Comparison of ENCODE assay signal across 8 cellular contexts in the genomic region with DNA sequence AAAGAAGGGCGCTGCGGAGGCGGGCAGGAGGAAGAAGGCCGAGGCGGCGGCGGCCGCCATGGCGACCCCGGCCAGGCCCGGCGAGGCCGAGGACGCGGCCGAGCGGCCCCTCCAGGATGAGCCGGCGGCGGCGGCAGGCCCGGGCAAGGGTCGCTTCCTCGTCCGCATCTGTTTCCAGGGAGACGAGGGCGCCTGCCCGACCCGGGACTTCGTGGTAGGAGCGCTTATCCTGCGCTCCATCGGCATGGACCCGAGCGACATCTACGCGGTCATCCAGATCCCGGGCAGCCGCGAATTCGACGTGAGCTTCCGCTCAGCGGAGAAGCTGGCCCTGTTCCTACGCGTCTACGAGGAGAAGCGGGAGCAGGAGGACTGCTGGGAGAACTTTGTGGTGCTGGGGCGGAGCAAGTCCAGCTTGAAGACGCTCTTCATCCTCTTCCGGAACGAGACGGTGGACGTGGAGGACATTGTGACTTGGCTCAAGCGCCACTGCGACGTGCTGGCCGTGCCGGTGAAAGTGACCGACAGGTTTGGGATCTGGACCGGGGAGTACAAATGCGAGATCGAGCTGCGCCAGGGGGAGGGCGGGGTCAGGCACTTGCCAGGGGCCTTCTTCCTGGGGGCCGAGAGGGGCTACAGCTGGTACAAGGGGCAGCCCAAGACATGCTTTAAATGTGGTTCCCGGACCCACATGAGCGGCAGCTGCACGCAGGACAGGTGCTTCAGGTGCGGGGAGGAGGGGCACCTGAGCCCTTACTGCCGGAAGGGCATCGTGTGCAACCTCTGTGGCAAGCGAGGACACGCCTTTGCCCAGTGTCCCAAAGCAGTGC. TPM values are rescaled to one million over a fixed set of nuclear protein-coding genes. Genes with fewer than 3 reads are reported as not detected.
A peak's percentile ranks its signal among the peaks of the same experiment; 100 is the strongest.
DNase-seq lines count a peak whose midpoint lies in the region; ATAC-seq and TF ChIP-seq lines count a peak whose summit lies in the region.

No MANE protein-coding gene starts in this region.

- H3K9me3 ChIP-seq in Caco-2: no peaks in the 10 kb centered on the region
- H3K9me3 ChIP-seq in PC-3 (ENCODE audit: low read length): no peaks in the 10 kb centered on the region
- no peaks in the 10 kb centered on the region for H3K9me3 ChIP-seq in neural cell (ENCODE audit: low read length)
- H3K9me3 ChIP-seq in thymus (ENCODE audit: control insufficient read depth): no peaks in the 10 kb centered on the region

- H3K36me3 Mint-ChIP-seq in Caco-2 (ENCODE audit: insufficient read depth, unreplicated experiment): peaks cover 32% of the 10 kb centered on the region
- H3K36me3 Mint-ChIP-seq in activated T-helper 2 cell treated with anti-CD3 and anti-CD28 coated beads, Interferon-gamma antibody, Interleukin-2, Interleukin-4, amounts not matched to agents 10 μg/mL and 5 μg/mL and 100 μg/mL, durations not matched to agents 14 hours and 24 hours and 36 hours (ENCODE audit: low read depth): peaks cover 42% of the 10 kb centered on the region

- no peak for TF ChIP-seq RAD21 in neural cell (conservative IDR thresholded peaks at IDR 0.05)

- ATAC-seq in GM19468 (IDR thresholded peaks at IDR 0.05; ENCODE audit: extremely low read depth, unreplicated experiment) (peak; percentile 12), PC-3 (peak; percentile 48), foreskin keratinocyte (peak; percentile 57)

- peak overlapping the region; percentile 99 for H3K27ac Mint-ChIP-seq in Caco-2 (ENCODE audit: unreplicated experiment)
- H3K27ac Mint-ChIP-seq in activated T-helper 2 cell treated with anti-CD3 and anti-CD28 coated beads, Interferon-gamma antibody, Interleukin-2, Interleukin-4, amounts not matched to agents 10 μg/mL and 5 μg/mL and 100 μg/mL, durations not matched to agents 14 hours and 24 hours and 36 hours: peak overlapping the region; percentile 98

- peak overlapping the region; percentile 75 for H3K27ac ChIP-seq in PC-3 (ENCODE audit: low read length)
- H3K27ac ChIP-seq in foreskin keratinocyte: peak overlapping the region; percentile 90
- peak overlapping the region; percentile 86 for H3K27ac ChIP-seq in neural cell (ENCODE audit: low read length)
- peak overlapping the region; percentile 95 for H3K27ac ChIP-seq in thymus (ENCODE audit: low read depth)

- peak overlapping the region; percentile 95 for H3K4me3 Mint-ChIP-seq in Caco-2 (ENCODE audit: unreplicated experiment)
- H3K4me3 Mint-ChIP-seq in activated T-helper 2 cell treated with anti-CD3 and anti-CD28 coated beads, Interferon-gamma antibody, Interleukin-2, Interleukin-4, amounts not matched to agents 10 μg/mL and 5 μg/mL and 100 μg/mL, durations not matched to agents 14 hours and 24 hours and 36 hours (ENCODE audit: low read depth): peak overlapping the region; percentile 99

- BruUV-seq in Caco-2 (replicated peaks; lab: Mats Ljungman, UMichigan) (no TSS peak), PC-3 (replicated peaks; lab: Mats Ljungman, UMichigan) (TSS peak; percentile 33)

- H3K9me3 Mint-ChIP-seq in Caco-2 (ENCODE audit: unreplicated experiment): no peaks in the 10 kb centered on the region
- H3K9me3 Mint-ChIP-seq in activated T-helper 2 cell treated with anti-CD3 and anti-CD28 coated beads, Interferon-gamma antibody, Interleukin-2, Interleukin-4, amounts not matched to agents 10 μg/mL and 5 μg/mL and 100 μg/mL, durations not matched to agents 14 hours and 24 hours and 36 hours: no peaks in the 10 kb centered on the region

- H3K4me2 ChIP-seq in PC-3 (ENCODE audit: low read length) (peak overlapping the region; percentile 93), neural cell (ENCODE audit: low read length) (peak overlapping the region; percentile 98)

- H3K36me3 ChIP-seq in Caco-2 (ENCODE audit: control insufficient read depth, insufficient read depth, low read length) (peaks cover 4% of the 10 kb centered on the region), PC-3 (ENCODE audit: low read depth, low read length) (no peaks in the 10 kb centered on the region), neural cell (ENCODE audit: insufficient read depth, low read length) (no peaks in the 10 kb centered on the region), thymus (ENCODE audit: control insufficient read depth, insufficient read depth) (peaks cover 4% of the 10 kb centered on the region)

- CTCF ChIA-PET in Caco-2 (lab: Charles Lee) (interaction anchor here (0.7 to 1.2 kb wide), 3 partner anchors 13 to 33 kb away, joined by 3 to 6 read pairs (median 6); no protein-coding TSS in a partner anchor), PC-3 (lab: Charles Lee) (no interaction called here)

- H2AFZ ChIP-seq in PC-3 (ENCODE audit: low read length) (peak overlapping the region; percentile 78), neural cell (ENCODE audit: low read depth, low read length) (peak overlapping the region; percentile 60)

- POLR2A ChIA-PET in Caco-2 (lab: Charles Lee) (interaction anchor here (0.5 to 2.9 kb wide), 3 partner anchors 26 to 42 kb away, joined by 4 to 12 read pairs (median 5); partner anchors contain the start of gene SOX12), PC-3 (lab: Charles Lee; ENCODE audit: unreplicated experiment) (interaction anchor here (0.6 to 1.0 kb wide), 4 partner anchors 12 to 72 kb away, joined by 3 to 44 read pairs (median 4); partner anchors contain the start of gene SOX12)

- H3K9ac ChIP-seq in PC-3 (ENCODE audit: low read length): peak overlapping the region; percentile 96
- peak overlapping the region; percentile 89 for H3K9ac ChIP-seq in neural cell (ENCODE audit: low read length)

- peaks cover 32% of the 10 kb centered on the region for H4K20me1 ChIP-seq in PC-3 (ENCODE audit: low read length)
- no peaks in the 10 kb centered on the region for H4K20me1 ChIP-seq in neural cell (ENCODE audit: insufficient read depth)

- peak; percentile 63 to 71 for DNase-seq in Caco-2
- DNase-seq in HS-27A (ENCODE audit: low read depth): peak; percentile 54
- peak; percentile 66 for DNase-seq in PC-3
- DNase-seq in activated T-helper 2 cell treated with anti-CD3 and anti-CD28 coated beads, Interferon-gamma antibody, Interleukin-2, Interleukin-4, amounts not matched to agents 10 μg/mL and 5 μg/mL and 100 μg/mL, durations not matched to agents 14 hours and 24 hours and 36 hours (ENCODE audit: low spot score): peak; percentile 40
- peak in 1 of 2 donors; percentile 49 for DNase-seq in foreskin keratinocyte

- H3K79me2 ChIP-seq in PC-3 (ENCODE audit: low read length) (peaks cover 49% of the 10 kb centered on the region), neural cell (replicated peaks; ENCODE audit: insufficient read depth, low read length) (peaks cover 37% of the 10 kb centered on the region)

- TF ChIP-seq CTCF in Caco-2 (IDR thresholded peaks at IDR 0.05; ENCODE audit: insufficient read depth in 1 of 2, low read depth in 1 of 2, low read length in 1 of 2, severe bottlenecking in 1 of 2, unreplicated experiment in 1 of 2): no peak
- TF ChIP-seq CTCF in PC-3 (conservative IDR thresholded peaks at IDR 0.05; ENCODE audit: low read depth, low read length): no peak
- no peak for TF ChIP-seq CTCF in foreskin keratinocyte (conservative IDR thresholded peaks at IDR 0.05)
- TF ChIP-seq CTCF in neural cell (IDR thresholded peaks at IDR 0.05; ENCODE audit: poor library complexity, severe bottlenecking): no peak

- H3K4me1 ChIP-seq in Caco-2 (peaks cover 19% of the 10 kb centered on the region; the same call in 1 of the 2 replicates), PC-3 (ENCODE audit: insufficient read depth, low read length) (peaks cover 29% of the 10 kb centered on the region), foreskin keratinocyte (peaks cover 18% of the 10 kb centered on the region), thymus (ENCODE audit: control insufficient read depth, insufficient read depth, low read length) (peaks cover 12% of the 10 kb centered on the region)

- under 1% methylated on average over 74 of the region's 74 CpGs for WGBS in thymus

- H3K27me3 ChIP-seq in Caco-2 (replicated peaks; ENCODE audit: control insufficient read depth, insufficient read depth, low read length) (no peaks in the 10 kb centered on the region), PC-3 (ENCODE audit: low read length) (no peaks in the 10 kb centered on the region), foreskin keratinocyte (no peaks in the 10 kb centered on the region), neural cell (ENCODE audit: insufficient read depth, low read depth, low read length) (no peaks in the 10 kb centered on the region), thymus (ENCODE audit: control insufficient read depth, insufficient read depth) (no peaks in the 10 kb centered on the region)

- TF ChIP-seq EP300 in neural cell (conservative IDR thresholded peaks at IDR 0.05; ENCODE audit: poor library complexity, severe bottlenecking): no peak

- peaks cover 13% of the 10 kb centered on the region for H3K4me1 Mint-ChIP-seq in Caco-2 (ENCODE audit: low read depth, unreplicated experiment)
- H3K4me1 Mint-ChIP-seq in activated T-helper 2 cell treated with anti-CD3 and anti-CD28 coated beads, Interferon-gamma antibody, Interleukin-2, Interleukin-4, amounts not matched to agents 10 μg/mL and 5 μg/mL and 100 μg/mL, durations not matched to agents 14 hours and 24 hours and 36 hours (ENCODE audit: low read depth): peaks cover 47% of the 10 kb centered on the region

- intact Hi-C loops in Caco-2 (cut with micrococcal nuclease; ENCODE audit: unreplicated experiment): loop anchor here (1.0 kb wide), 1 partner anchor 27 kb away; the partner anchor contains the start of gene SOX12
- intact Hi-C loops in PC-3 (cut with micrococcal nuclease): loop anchor here (1.0 kb wide), 1 partner anchor 26 kb away; no protein-coding TSS in a partner anchor
- intact Hi-C loops in activated T-helper 2 cell treated with anti-CD3 and anti-CD28 coated beads, Interferon-gamma antibody, Interleukin-2, Interleukin-4, amounts not matched to agents 10 μg/mL and 5 μg/mL and 100 μg/mL, durations not matched to agents 14 hours and 24 hours and 36 hours (cut with micrococcal nuclease): loop anchor here (1.0 to 5.0 kb wide), 2 partner anchors 26 to 244 kb away; partner anchors contain the start of gene CSNK2A1

- H3K4me3 ChIP-seq in Caco-2 (ENCODE audit: low read depth, low read length) (peak overlapping the region; percentile 64), PC-3 (ENCODE audit: low read length) (peak overlapping the region; percentile 80), neural cell (ENCODE audit: low read length) (peak overlapping the region; percentile 100), thymus (ENCODE audit: low read length) (peak overlapping the region; percentile 100)

- no peaks in the 10 kb centered on the region for H3K27me3 Mint-ChIP-seq in Caco-2 (ENCODE audit: insufficient read depth, unreplicated experiment)
- no peaks in the 10 kb centered on the region for H3K27me3 Mint-ChIP-seq in activated T-helper 2 cell treated with anti-CD3 and anti-CD28 coated beads, Interferon-gamma antibody, Interleukin-2, Interleukin-4, amounts not matched to agents 10 μg/mL and 5 μg/mL and 100 μg/mL, durations not matched to agents 14 hours and 24 hours and 36 hours (ENCODE audit: low read depth)

- no peaks in the 10 kb centered on the region for H3K9me2 ChIP-seq in PC-3 (replicated peaks; ENCODE audit: low read length)
- H3K9me2 ChIP-seq in neural cell (ENCODE audit: insufficient read depth, low read length): no peaks in the 10 kb centered on the region

- H3F3A ChIP-seq in PC-3 (ENCODE audit: low read length, unreplicated experiment) (no peaks in the 10 kb centered on the region), neural cell (ENCODE audit: insufficient read depth, low read length, poor library complexity, severe bottlenecking) (peaks cover 3% of the 10 kb centered on the region)

RNA-seq across cellular contexts. Expression of gene ZCCHC3, which starts 0.8 kb away (rescaled TPM):
- total RNA-seq in Caco-2 (2022): 34.4 and 37.2 TPM in 2 replicates
- total RNA-seq in PC-3 (2014; rRNA removed): 18.5 and 21.5 TPM in 2 replicates
- total RNA-seq in activated T-helper 2 cell treated with anti-CD3 and anti-CD28 coated beads, Interferon-gamma antibody, Interleukin-2, Interleukin-4, amounts not matched to agents 10 μg/mL and 5 μg/mL and 100 μg/mL, durations not matched to agents 14 hours and 24 hours and 36 hours: 26.9 and 27.6 TPM in 2 replicates
- total RNA-seq in foreskin keratinocyte: 6.2 and 8.6 TPM in 2 replicates
- 7.1 and 9.6 TPM in 2 replicates for polyA plus RNA-seq in foreskin keratinocyte
- 15.5 and 19.5 TPM in 2 replicates for polyA plus RNA-seq in neural cell
- 32.5 and 41.9 TPM in 2 replicates for polyA minus RNA-seq in neural cell
- 21.8 TPM for polyA plus RNA-seq in thymus

RNA-seq across cellular contexts. Expression of gene C20orf96, which starts 7.6 kb away (rescaled TPM):
- 10.3 and 11.5 TPM in 2 replicates for total RNA-seq in Caco-2 (2022)
- total RNA-seq in PC-3 (2014; rRNA removed): 3.4 and 5.0 TPM in 2 replicates
- total RNA-seq in activated T-helper 2 cell treated with anti-CD3 and anti-CD28 coated beads, Interferon-gamma antibody, Interleukin-2, Interleukin-4, amounts not matched to agents 10 μg/mL and 5 μg/mL and 100 μg/mL, durations not matched to agents 14 hours and 24 hours and 36 hours: 7.6 and 9.5 TPM in 2 replicates
- 1.7 and 1.8 TPM in 2 replicates for total RNA-seq in foreskin keratinocyte
- polyA plus RNA-seq in foreskin keratinocyte: 3.2 and 3.8 TPM in 2 replicates
- 7.8 and 10.9 TPM in 2 replicates for polyA plus RNA-seq in neural cell
- 8.0 and 8.7 TPM in 2 replicates for polyA minus RNA-seq in neural cell
- 4.3 TPM for polyA plus RNA-seq in thymus

RNA-seq across cellular contexts. Expression of gene SOX12, which starts 27.2 kb away (rescaled TPM):
- total RNA-seq in Caco-2 (2022): 13.9 and 14.7 TPM in 2 replicates
- total RNA-seq in PC-3 (2014; rRNA removed): 13.8 and 18.7 TPM in 2 replicates
- total RNA-seq in activated T-helper 2 cell treated with anti-CD3 and anti-CD28 coated beads, Interferon-gamma antibody, Interleukin-2, Interleukin-4, amounts not matched to agents 10 μg/mL and 5 μg/mL and 100 μg/mL, durations not matched to agents 14 hours and 24 hours and 36 hours: 14.4 and 15.0 TPM in 2 replicates
- total RNA-seq in foreskin keratinocyte: 4.7 and 5.1 TPM in 2 replicates
- polyA plus RNA-seq in foreskin keratinocyte: 7.1 and 8.2 TPM in 2 replicates
- 6.8 and 9.6 TPM in 2 replicates for polyA plus RNA-seq in neural cell
- polyA minus RNA-seq in neural cell: 12.5 and 13.4 TPM in 2 replicates
- 4.7 TPM for polyA plus RNA-seq in thymus

RNA-seq across cellular contexts. Expression of gene DEFB132, which starts 40.6 kb away (rescaled TPM):
- total RNA-seq in Caco-2 (2022): not detected in 2 replicates
- total RNA-seq in PC-3 (2014; rRNA removed): not detected in 2 replicates
- not detected in 2 replicates for total RNA-seq in activated T-helper 2 cell treated with anti-CD3 and anti-CD28 coated beads, Interferon-gamma antibody, Interleukin-2, Interleukin-4, amounts not matched to agents 10 μg/mL and 5 μg/mL and 100 μg/mL, durations not matched to agents 14 hours and 24 hours and 36 hours
- total RNA-seq in foreskin keratinocyte: not detected in 2 replicates
- not detected in 2 replicates for polyA plus RNA-seq in foreskin keratinocyte
- polyA plus RNA-seq in neural cell: not detected in 2 replicates
- polyA minus RNA-seq in neural cell: not detected in 2 replicates
- polyA plus RNA-seq in thymus: 0.07 TPM

RNA-seq across cellular contexts. Expression of gene NRSN2, which starts 48.8 kb away (rescaled TPM):
- total RNA-seq in Caco-2 (2022): 24.6 and 27.5 TPM in 2 replicates
- total RNA-seq in PC-3 (2014; rRNA removed): 50.7 and 55.7 TPM in 2 replicates
- total RNA-seq in activated T-helper 2 cell treated with anti-CD3 and anti-CD28 coated beads, Interferon-gamma antibody, Interleukin-2, Interleukin-4, amounts not matched to agents 10 μg/mL and 5 μg/mL and 100 μg/mL, durations not matched to agents 14 hours and 24 hours and 36 hours: 5.9 and 7.1 TPM in 2 replicates
- 26.7 and 35.6 TPM in 2 replicates for total RNA-seq in foreskin keratinocyte
- 39.3 and 53.5 TPM in 2 replicates for polyA plus RNA-seq in foreskin keratinocyte
- 19.6 and 43.1 TPM in 2 replicates for polyA plus RNA-seq in neural cell
- polyA minus RNA-seq in neural cell: 29.2 and 30.7 TPM in 2 replicates
- 16.7 TPM for polyA plus RNA-seq in thymus
